1 cellular context compared by ENCODE assay signal in the genomic region with DNA sequence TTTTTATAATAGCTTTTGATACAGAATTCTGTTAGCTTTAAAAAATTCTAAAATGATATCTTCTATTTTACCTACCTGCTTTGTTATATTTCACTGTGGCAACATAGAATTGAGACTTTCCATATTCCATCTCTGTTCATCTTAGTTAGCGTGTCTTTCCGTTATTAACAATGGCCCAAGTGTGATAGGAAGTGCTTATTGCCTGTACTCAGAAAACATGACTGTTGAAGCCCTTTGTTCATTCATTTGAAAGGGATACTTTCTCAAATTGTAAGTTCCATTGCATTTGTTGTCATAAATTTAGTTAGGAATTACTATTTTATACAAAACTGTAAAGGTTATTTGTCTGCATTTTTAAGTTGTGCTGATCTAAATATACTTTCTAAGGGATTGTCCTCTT.
TF ChIP-seq lines count a peak whose summit lies in the region.

No MANE protein-coding gene starts in this region.

TF ChIP-seq in GM23338, 12 proteins besides CTCF, POLR2A, EP300 and RAD21 (continued from another document):
- TF ChIP-seq, protein P1, sequence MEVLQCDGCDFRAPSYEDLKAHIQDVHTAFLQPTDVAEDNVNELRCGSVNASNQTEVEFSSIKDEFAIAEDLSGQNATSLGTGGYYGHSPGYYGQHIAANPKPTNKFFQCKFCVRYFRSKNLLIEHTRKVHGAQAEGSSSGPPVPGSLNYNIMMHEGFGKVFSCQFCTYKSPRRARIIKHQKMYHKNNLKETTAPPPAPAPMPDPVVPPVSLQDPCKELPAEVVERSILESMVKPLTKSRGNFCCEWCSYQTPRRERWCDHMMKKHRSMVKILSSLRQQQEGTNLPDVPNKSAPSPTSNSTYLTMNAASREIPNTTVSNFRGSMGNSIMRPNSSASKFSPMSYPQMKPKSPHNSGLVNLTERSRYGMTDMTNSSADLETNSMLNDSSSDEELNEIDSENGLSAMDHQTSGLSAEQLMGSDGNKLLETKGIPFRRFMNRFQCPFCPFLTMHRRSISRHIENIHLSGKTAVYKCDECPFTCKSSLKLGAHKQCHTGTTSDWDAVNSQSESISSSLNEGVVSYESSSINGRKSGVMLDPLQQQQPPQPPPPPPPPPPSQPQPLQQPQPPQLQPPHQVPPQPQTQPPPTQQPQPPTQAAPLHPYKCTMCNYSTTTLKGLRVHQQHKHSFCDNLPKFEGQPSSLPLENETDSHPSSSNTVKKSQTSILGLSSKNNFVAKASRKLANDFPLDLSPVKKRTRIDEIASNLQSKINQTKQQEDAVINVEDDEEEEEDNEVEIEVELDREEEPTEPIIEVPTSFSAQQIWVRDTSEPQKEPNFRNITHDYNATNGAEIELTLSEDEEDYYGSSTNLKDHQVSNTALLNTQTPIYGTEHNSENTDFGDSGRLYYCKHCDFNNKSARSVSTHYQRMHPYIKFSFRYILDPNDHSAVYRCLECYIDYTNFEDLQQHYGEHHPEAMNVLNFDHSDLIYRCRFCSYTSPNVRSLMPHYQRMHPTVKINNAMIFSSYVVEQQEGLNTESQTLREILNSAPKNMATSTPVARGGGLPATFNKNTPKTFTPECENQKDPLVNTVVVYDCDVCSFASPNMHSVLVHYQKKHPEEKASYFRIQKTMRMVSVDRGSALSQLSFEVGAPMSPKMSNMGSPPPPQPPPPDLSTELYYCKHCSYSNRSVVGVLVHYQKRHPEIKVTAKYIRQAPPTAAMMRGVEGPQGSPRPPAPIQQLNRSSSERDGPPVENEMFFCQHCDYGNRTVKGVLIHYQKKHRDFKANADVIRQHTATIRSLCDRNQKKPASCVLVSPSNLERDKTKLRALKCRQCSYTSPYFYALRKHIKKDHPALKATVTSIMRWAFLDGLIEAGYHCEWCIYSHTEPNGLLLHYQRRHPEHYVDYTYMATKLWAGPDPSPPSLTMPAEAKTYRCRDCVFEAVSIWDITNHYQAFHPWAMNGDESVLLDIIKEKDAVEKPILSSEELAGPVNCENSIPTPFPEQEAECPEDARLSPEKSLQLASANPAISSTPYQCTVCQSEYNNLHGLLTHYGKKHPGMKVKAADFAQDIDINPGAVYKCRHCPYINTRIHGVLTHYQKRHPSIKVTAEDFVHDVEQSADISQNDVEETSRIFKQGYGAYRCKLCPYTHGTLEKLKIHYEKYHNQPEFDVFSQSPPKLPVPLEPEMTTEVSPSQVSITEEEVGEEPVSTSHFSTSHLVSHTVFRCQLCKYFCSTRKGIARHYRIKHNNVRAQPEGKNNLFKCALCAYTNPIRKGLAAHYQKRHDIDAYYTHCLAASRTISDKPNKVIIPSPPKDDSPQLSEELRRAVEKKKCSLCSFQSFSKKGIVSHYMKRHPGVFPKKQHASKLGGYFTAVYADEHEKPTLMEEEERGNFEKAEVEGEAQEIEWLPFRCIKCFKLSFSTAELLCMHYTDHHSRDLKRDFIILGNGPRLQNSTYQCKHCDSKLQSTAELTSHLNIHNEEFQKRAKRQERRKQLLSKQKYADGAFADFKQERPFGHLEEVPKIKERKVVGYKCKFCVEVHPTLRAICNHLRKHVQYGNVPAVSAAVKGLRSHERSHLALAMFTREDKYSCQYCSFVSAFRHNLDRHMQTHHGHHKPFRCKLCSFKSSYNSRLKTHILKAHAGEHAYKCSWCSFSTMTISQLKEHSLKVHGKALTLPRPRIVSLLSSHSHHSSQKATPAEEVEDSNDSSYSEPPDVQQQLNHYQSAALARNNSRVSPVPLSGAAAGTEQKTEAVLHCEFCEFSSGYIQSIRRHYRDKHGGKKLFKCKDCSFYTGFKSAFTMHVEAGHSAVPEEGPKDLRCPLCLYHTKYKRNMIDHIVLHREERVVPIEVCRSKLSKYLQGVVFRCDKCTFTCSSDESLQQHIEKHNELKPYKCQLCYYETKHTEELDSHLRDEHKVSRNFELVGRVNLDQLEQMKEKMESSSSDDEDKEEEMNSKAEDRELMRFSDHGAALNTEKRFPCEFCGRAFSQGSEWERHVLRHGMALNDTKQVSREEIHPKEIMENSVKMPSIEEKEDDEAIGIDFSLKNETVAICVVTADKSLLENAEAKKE (CRISPR knock-in tag; IDR thresholded peaks at IDR 0.05) = no peak
- TF ChIP-seq ZNF331 (CRISPR knock-in tag; IDR thresholded peaks at IDR 0.05; ENCODE audit: low read depth) (no peak), CREB1 (CRISPR knock-in tag; IDR thresholded peaks at IDR 0.05; ENCODE audit: low read depth) (no peak), EZH2phosphoT487 (IDR thresholded peaks at IDR 0.05; ENCODE audit: unreplicated experiment) (no peak), EZH2 (IDR thresholded peaks at IDR 0.05; ENCODE audit: low read depth, unreplicated experiment) (no peak), JUNB (IDR thresholded peaks at IDR 0.05; ENCODE audit: unreplicated experiment) (no peak)
- TF ChIP-seq, protein P2, sequence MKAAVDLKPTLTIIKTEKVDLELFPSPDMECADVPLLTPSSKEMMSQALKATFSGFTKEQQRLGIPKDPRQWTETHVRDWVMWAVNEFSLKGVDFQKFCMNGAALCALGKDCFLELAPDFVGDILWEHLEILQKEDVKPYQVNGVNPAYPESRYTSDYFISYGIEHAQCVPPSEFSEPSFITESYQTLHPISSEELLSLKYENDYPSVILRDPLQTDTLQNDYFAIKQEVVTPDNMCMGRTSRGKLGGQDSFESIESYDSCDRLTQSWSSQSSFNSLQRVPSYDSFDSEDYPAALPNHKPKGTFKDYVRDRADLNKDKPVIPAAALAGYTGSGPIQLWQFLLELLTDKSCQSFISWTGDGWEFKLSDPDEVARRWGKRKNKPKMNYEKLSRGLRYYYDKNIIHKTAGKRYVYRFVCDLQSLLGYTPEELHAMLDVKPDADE (IDR thresholded peaks at IDR 0.05) = no peak
TF ChIP-seq in GM23338: peak in this region for 0.
